8 cellular contexts compared by ENCODE assay signal in genomic region chr14:49622022-49622607, GRCh38. TPM values are rescaled to one million over a fixed set of nuclear protein-coding genes. Genes with fewer than 3 reads are reported as not detected.
DNase-seq lines count a peak whose midpoint lies in the region; ATAC-seq and TF ChIP-seq lines count a peak whose summit lies in the region.

No MANE protein-coding gene starts in this region.

- no peak overlapping the region for H2AK5ac ChIP-seq in mesenchymal stem cell (ENCODE audit: low read length, severe bottlenecking)

- no peak overlapping the region for H2AFZ ChIP-seq in mesenchymal stem cell (ENCODE audit: low read depth, low read length)

- peaks cover 4% of the 10 kb centered on the region for H3K79me1 ChIP-seq in mesenchymal stem cell (replicated peaks; ENCODE audit: low read length, poor library complexity, severe bottlenecking)

- H3K14ac ChIP-seq in mesenchymal stem cell (ENCODE audit: low read length in 2 of 2) = no peak overlapping the region

- in situ Hi-C loops in astrocyte of the cerebellum (cut with HindIII; ENCODE audit: low sequenced_read_pairs) = no loop called here

- H3K4me3 ChIP-seq in left ventricle myocardium inferior (peak overlapping the region; percentile 84), astrocyte of the cerebellum (ENCODE audit: low read depth, low read length) (peak overlapping the region; percentile 80), mesenchymal stem cell (ENCODE audit: insufficient read depth in 1 of 2, low read depth in 1 of 2, low read length in 2 of 2) (peak overlapping the region in 1 of 2 experiments; percentile 92), vagina (peak overlapping the region; percentile 64 to 97)

- 65% methylated on average over 3 of the region's 3 CpGs for WGBS in mesenchymal stem cell

- TF ChIP-seq POLR2A in vagina (IDR thresholded peaks at IDR 0.05) = no peak

- no peak overlapping the region for H4K8ac ChIP-seq in mesenchymal stem cell (ENCODE audit: low read length)

- H2BK5ac ChIP-seq in mesenchymal stem cell (ENCODE audit: low read depth, low read length, poor library complexity, severe bottlenecking) = no peak overlapping the region

- H2BK120ac ChIP-seq in mesenchymal stem cell (ENCODE audit: low read depth, low read length) = no peak overlapping the region

- no peak overlapping the region for H2BK15ac ChIP-seq in mesenchymal stem cell (ENCODE audit: low read depth, poor library complexity, severe bottlenecking)

- H3K27me3 ChIP-seq in left ventricle myocardium inferior (ENCODE audit: low read depth) = no peaks in the 10 kb centered on the region
- H3K27me3 ChIP-seq in mesenchymal stem cell (ENCODE audit: control insufficient read depth in 1 of 2, insufficient read depth in 1 of 2, low read length in 2 of 2) = no peaks in the 10 kb centered on the region
- no peaks in the 10 kb centered on the region for H3K27me3 ChIP-seq in vagina

- H3K18ac ChIP-seq in mesenchymal stem cell (ENCODE audit: low read depth in 1 of 2, low read length in 2 of 2) = no peak overlapping the region

- no peak overlapping the region for H3K27ac ChIP-seq in left ventricle myocardium inferior (replicated peaks)
- no peak overlapping the region for H3K27ac ChIP-seq in mesenchymal stem cell (ENCODE audit: low read length, poor library complexity, severe bottlenecking)
- H3K27ac ChIP-seq in vagina = peak overlapping the region; percentile 94

- intact Hi-C loops in left ventricle myocardium inferior (cut with micrococcal nuclease) = no loop called here
- intact Hi-C loops in Right ventricle myocardium inferior (cut with DNase I) = loop anchor here (5.0 kb wide), 1 partner anchor 35 kb away; the partner anchor contains the start of gene RPS29
- intact Hi-C loops in vagina (cut with DNase I) = no loop called here

- peak overlapping the region; percentile 98 for H3K9ac ChIP-seq in mesenchymal stem cell (ENCODE audit: low read length)

- H3K36me3 ChIP-seq in left ventricle myocardium inferior = peaks cover 34% of the 10 kb centered on the region
- peaks cover 6 to 45% of the 10 kb centered on the region in 2 experiments for H3K36me3 ChIP-seq in mesenchymal stem cell (ENCODE audit: control insufficient read depth in 1 of 2, insufficient read depth in 2 of 2, low read depth in 1 of 2, low read length in 2 of 2)
- H3K36me3 ChIP-seq in vagina = peaks cover 0 to 18% of the 10 kb centered on the region in 2 donors

- peak overlapping the region in 1 of 2 experiments; percentile 71 for H3K23ac ChIP-seq in mesenchymal stem cell (ENCODE audit: low read length in 2 of 2)

- H3K4me1 ChIP-seq in left ventricle myocardium inferior (peaks cover 60% of the 10 kb centered on the region), mesenchymal stem cell (ENCODE audit: control insufficient read depth, insufficient read depth, low read depth, low read length) (peaks cover 11% of the 10 kb centered on the region), vagina (peaks cover 47% of the 10 kb centered on the region)

- H3K4ac ChIP-seq in mesenchymal stem cell (ENCODE audit: low read depth in 1 of 2, low read length in 2 of 2) = no peak overlapping the region

- H3K9me3 ChIP-seq in left ventricle myocardium inferior (replicated peaks) (no peaks in the 10 kb centered on the region), mesenchymal stem cell (ENCODE audit: control insufficient read depth, low read length) (no peaks in the 10 kb centered on the region), vagina (no peaks in the 10 kb centered on the region)

- H3K4me2 ChIP-seq in mesenchymal stem cell (ENCODE audit: low read length, poor library complexity, severe bottlenecking) = peak overlapping the region; percentile 94

- no peak overlapping the region for H4K91ac ChIP-seq in mesenchymal stem cell (ENCODE audit: low read length)

- ATAC-seq in Right ventricle myocardium inferior (no peak), HG03095 (IDR thresholded peaks at IDR 0.05; ENCODE audit: unreplicated experiment) (no peak)

- DNase-seq in left ventricle myocardium inferior (no peak), Right ventricle myocardium inferior (ENCODE audit: missing footprints) (no peak), astrocyte of the cerebellum (ENCODE audit: low read depth) (no peak), mesenchymal stem cell (no peak), vagina (ENCODE audit: extremely low spot score in 2 of 2) (no peak), MV-4-11 (lab: John Stamatoyannopoulos, UW) (no peak), dedifferentiated amniotic fluid mesenchymal stem cell (ENCODE audit: extremely low spot score) (no peak)

- no peak overlapping the region for H2BK12ac ChIP-seq in mesenchymal stem cell (ENCODE audit: low read length in 2 of 2)

- TF ChIP-seq CTCF in left ventricle myocardium inferior (IDR thresholded peaks at IDR 0.05; ENCODE audit: borderline replicate concordance) (no peak), astrocyte of the cerebellum (IDR thresholded peaks at IDR 0.05; ENCODE audit: low read depth, low read length, missing control alignments) (no peak), vagina (IDR thresholded peaks at IDR 0.05) (no peak)

RNA-seq across cellular contexts. Expression of gene MGAT2, which starts 1.5 kb away (rescaled TPM):
- total RNA-seq in left ventricle myocardium inferior (12.0 TPM), Right ventricle myocardium inferior (10.8 TPM), vagina (11.3 TPM)
- polyA plus RNA-seq in mesenchymal stem cell (2013, experiment 1 of 2) = 43.8 TPM
- polyA plus RNA-seq in mesenchymal stem cell (2013, experiment 2 of 2) = 46.2 TPM

RNA-seq across cellular contexts. Expression of gene RPL36AL, which starts 1.7 kb away (rescaled TPM):
- 141 TPM for total RNA-seq in left ventricle myocardium inferior
- total RNA-seq in Right ventricle myocardium inferior = 138 TPM
- 729 TPM for polyA plus RNA-seq in mesenchymal stem cell (2013, experiment 1 of 2)
- 715 TPM for polyA plus RNA-seq in mesenchymal stem cell (2013, experiment 2 of 2)
- total RNA-seq in vagina = 208 TPM

RNA-seq across cellular contexts. Expression of gene DNAAF2, which starts 12.9 kb away (rescaled TPM):
- 6.2 TPM for total RNA-seq in left ventricle myocardium inferior
- 6.1 TPM for total RNA-seq in Right ventricle myocardium inferior
- polyA plus RNA-seq in mesenchymal stem cell (2013, experiment 1 of 2) = 5.2 TPM
- polyA plus RNA-seq in mesenchymal stem cell (2013, experiment 2 of 2) = 6.0 TPM
- 7.9 TPM for total RNA-seq in vagina

RNA-seq across cellular contexts. Expression of gene LRR1, which starts 23.4 kb away (rescaled TPM):
- total RNA-seq in left ventricle myocardium inferior (4.6 TPM), Right ventricle myocardium inferior (6.2 TPM), vagina (3.7 TPM)
- 10.7 TPM for polyA plus RNA-seq in mesenchymal stem cell (2013, experiment 1 of 2)
- 9.5 TPM for polyA plus RNA-seq in mesenchymal stem cell (2013, experiment 2 of 2)

RNA-seq across cellular contexts. Expression of gene RPS29, which starts 35.9 kb away (rescaled TPM):
- 853 TPM for total RNA-seq in left ventricle myocardium inferior
- 918 TPM for total RNA-seq in Right ventricle myocardium inferior
- polyA plus RNA-seq in mesenchymal stem cell (2013, experiment 1 of 2) = 12,280 TPM
- 12,284 TPM for polyA plus RNA-seq in mesenchymal stem cell (2013, experiment 2 of 2)
- 3,080 TPM for total RNA-seq in vagina
